ENCODE assay signal across 9 cellular contexts in genomic region chrX:132463411-132463810, GRCh38. TPM values are rescaled to one million over a fixed set of nuclear protein-coding genes. Genes with fewer than 3 reads are reported as not detected.
A peak's percentile ranks its signal among the peaks of the same experiment; 100 is the strongest.
DNase-seq lines count a peak whose midpoint lies in the region; ATAC-seq, FAIRE-seq and TF ChIP-seq lines count a peak whose summit lies in the region.
"Had no signal": no experiment of that assay in that cellular context is flagged by ENCODE, and none has a peak within 500 bp of the region (broad histone marks: within the 10 kb centered on the region; RNA-seq: fewer than 3 reads in every experiment).

No MANE protein-coding gene starts in this region.

- POLR2A ChIA-PET in PC-3 (lab: Charles Lee; ENCODE audit: unreplicated experiment), result no interaction called here
- POLR2A ChIA-PET in HEK293T (lab: Yijun Ruan, JAX), result no interaction called here

- no peak for FAIRE-seq in GM19239 (lab: Jason Lieb, UNC)

- intact Hi-C loops in PC-3 (cut with micrococcal nuclease) (loop anchor here (2.0 to 10.0 kb wide), 2 partner anchors 171 to 239 kb away; no protein-coding TSS in a partner anchor), esophagus muscularis mucosa (cut with DNase I) (no loop called here)

- H3K79me2 ChIP-seq in PC-3 (ENCODE audit: low read length), result no peaks in the 10 kb centered on the region

- no peaks in the 10 kb centered on the region for H4K20me1 ChIP-seq in PC-3 (ENCODE audit: low read length)

- H3K4me1 ChIP-seq in PC-3 (ENCODE audit: insufficient read depth, low read length) (peaks cover 19% of the 10 kb centered on the region), esophagus muscularis mucosa (no peaks in the 10 kb centered on the region)

- no peak overlapping the region for H2AFZ ChIP-seq in PC-3 (ENCODE audit: low read length)

- no TSS peak for BruUV-seq in PC-3 (replicated peaks; lab: Mats Ljungman, UMichigan)

- no peak for ATAC-seq in PC-3

- H3K4me3 ChIP-seq in PC-3 (ENCODE audit: low read length), result no peak overlapping the region
- H3K4me3 ChIP-seq in esophagus muscularis mucosa, result no peak overlapping the region

- H3K27me3 ChIP-seq in PC-3 (ENCODE audit: low read length) (no peaks in the 10 kb centered on the region), esophagus muscularis mucosa (no peaks in the 10 kb centered on the region)

- no peaks in the 10 kb centered on the region for H3F3A ChIP-seq in PC-3 (ENCODE audit: low read length, unreplicated experiment)

- WGBS in esophagus muscularis mucosa, result 54% methylated on average over 8 of the region's 8 CpGs

- TF ChIP-seq POLR2A in esophagus muscularis mucosa (IDR thresholded peaks at IDR 0.05; ENCODE audit: low read depth), result no peak

- H3K36me3 Mint-ChIP-seq in type B pancreatic cell, result no peaks in the 10 kb centered on the region

- CTCF ChIA-PET in PC-3 (lab: Charles Lee) (interaction anchor here (0.7 kb wide), 1 partner anchor 171 kb away, joined by 3 read pairs; no protein-coding TSS in a partner anchor), HEK293T (lab: Yijun Ruan, JAX) (interaction anchor here (0.6 kb wide), 1 partner anchor 13 kb away, joined by 3 read pairs; no protein-coding TSS in a partner anchor)

- peak; percentile 30 for DNase-seq in stimulated activated CD4-positive, alpha-beta T cell treated with anti-CD3 and anti-CD28 coated beads, Interleukin-15, amount 100 ng/mL, for 24 hours
- no peak for DNase-seq in stimulated activated CD4-positive, alpha-beta T cell treated with anti-CD3 and anti-CD28 coated beads, Interleukin-4, amount 100 ng/mL, for 1 hour
- DNase-seq in PC-3 (peak; percentile 73), esophagus muscularis mucosa (ENCODE audit: extremely low spot score) (no peak), type B pancreatic cell (ENCODE audit: extremely low spot score, unreplicated experiment) (no peak), HEK293T (ENCODE audit: extremely low spot score) (no peak), GM19239 (ENCODE audit: insufficient read length, low spot score) (no peak), NCI-H2196 treated with DMSO at 0.1 percent for 48 hours (lab: John Stamatoyannopoulos, UW; ENCODE audit: unreplicated experiment) (no peak)
- DNase-seq: islet precursor cell had no signal

- H3K4me3 Mint-ChIP-seq in type B pancreatic cell, result no peak overlapping the region

- no peak overlapping the region for H3K9ac ChIP-seq in PC-3 (ENCODE audit: low read length)

- no peaks in the 10 kb centered on the region for H3K36me3 ChIP-seq in PC-3 (ENCODE audit: low read depth, low read length)
- no peaks in the 10 kb centered on the region for H3K36me3 ChIP-seq in esophagus muscularis mucosa

- peak; percentile 80 for TF ChIP-seq CTCF in PC-3 (conservative IDR thresholded peaks at IDR 0.05; ENCODE audit: low read depth, low read length)
- peak; percentile 16 to 32 (median 19) for TF ChIP-seq CTCF in esophagus muscularis mucosa (IDR thresholded peaks at IDR 0.05)
- peak; percentile 78 for TF ChIP-seq CTCF in type B pancreatic cell (conservative IDR thresholded peaks at IDR 0.05)

- no peaks in the 10 kb centered on the region for H3K9me3 Mint-ChIP-seq in type B pancreatic cell

- TF ChIP-seq EP300 in esophagus muscularis mucosa (IDR thresholded peaks at IDR 0.05), result no peak

- no peaks in the 10 kb centered on the region for H3K9me2 ChIP-seq in PC-3 (replicated peaks; ENCODE audit: low read length)

- H3K27me3 Mint-ChIP-seq in type B pancreatic cell, result no peaks in the 10 kb centered on the region

- H3K27ac ChIP-seq in PC-3 (ENCODE audit: low read length) (no peak overlapping the region), esophagus muscularis mucosa (replicated peaks in 1 of 4) (no peak overlapping the region)

- H3K9me3 ChIP-seq in PC-3 (ENCODE audit: low read length) (no peaks in the 10 kb centered on the region), esophagus muscularis mucosa (no peaks in the 10 kb centered on the region)

- H3K4me2 ChIP-seq in PC-3 (ENCODE audit: low read length), result no peak overlapping the region

- H3K27ac Mint-ChIP-seq in type B pancreatic cell, result no peak overlapping the region

- H3K4me1 Mint-ChIP-seq in type B pancreatic cell (ENCODE audit: unreplicated experiment), result no peaks in the 10 kb centered on the region

TF ChIP-seq in HEK293T, 16 proteins besides CTCF, POLR2A, EP300 and RAD21:
- TF ChIP-seq TARDBP (IDR thresholded peaks at IDR 0.05) (no peak), ZNF384 (IDR thresholded peaks at IDR 0.05) (no peak), LEF1 (IDR thresholded peaks at IDR 0.05; ENCODE audit: borderline replicate concordance) (no peak), NFRKB (IDR thresholded peaks at IDR 0.05) (no peak), FOXM1 (IDR thresholded peaks at IDR 0.05; ENCODE audit: borderline replicate concordance) (no peak), FOXK2 (IDR thresholded peaks at IDR 0.05) (no peak), SP1 (IDR thresholded peaks at IDR 0.05) (no peak), L3MBTL2 (conservative IDR thresholded peaks at IDR 0.05) (no peak), HDGF (IDR thresholded peaks at IDR 0.05; ENCODE audit: borderline replicate concordance) (no peak), BHLHE40 (IDR thresholded peaks at IDR 0.05; ENCODE audit: borderline replicate concordance) (no peak), ARNT (IDR thresholded peaks at IDR 0.05) (no peak), CTBP1 (IDR thresholded peaks at IDR 0.05; ENCODE audit: borderline replicate concordance) (no peak), PKNOX1 (IDR thresholded peaks at IDR 0.05) (no peak), FOXA1 (IDR thresholded peaks at IDR 0.05) (no peak), ELF4 (IDR thresholded peaks at IDR 0.05) (no peak)

RNA-seq across cellular contexts. Expression of gene MBNL3, which starts 25.4 kb away (rescaled TPM):
- total RNA-seq in PC-3 (2014; rRNA removed) (4.4 and 9.7 TPM in 2 replicates), esophagus muscularis mucosa (10 to 100 TPM in 2 of 4 donors, 1 to 10 TPM in 2; 1.7 to 13.8 (median 6.8) TPM), type B pancreatic cell (ENCODE audit: low replicate concordance) (13.5 and 27.5 TPM in 2 replicates)

Comparison
In these comparisons a context has a peak if more than half of its experiments do, and no peak if none do; other contexts are left out.
1. DNase-seq: peak in stimulated activated CD4-positive, alpha-beta T cell treated with anti-CD3 and anti-CD28 coated beads, Interleukin-15, amount 100 ng/mL, for 24 hours (single experiment) and PC-3 (single experiment); none in stimulated activated CD4-positive, alpha-beta T cell treated with anti-CD3 and anti-CD28 coated beads, Interleukin-4, amount 100 ng/mL, for 1 hour (single experiment), esophagus muscularis mucosa (single experiment), type B pancreatic cell (single experiment), HEK293T (single experiment), GM19239 (single experiment) and NCI-H2196 treated with DMSO at 0.1 percent for 48 hours (single experiment).
2. CTCF ChIP-seq: peak in every context shown above with its lines; median percentile 80 in PC-3; 78 in type B pancreatic cell; 19 in esophagus muscularis mucosa.